Comparison of ENCODE assay signal across 12 cellular contexts in genomic region chr3:16508242-16508575, GRCh38. TPM values are rescaled to one million over a fixed set of nuclear protein-coding genes. Genes with fewer than 3 reads are reported as not detected.
A peak's percentile ranks its signal among the peaks of the same experiment; 100 is the strongest.
DNase-seq lines count a peak whose midpoint lies in the region; ATAC-seq and TF ChIP-seq lines count a peak whose summit lies in the region.
"Had no signal": no experiment of that assay in that cellular context is flagged by ENCODE, and none has a peak within 500 bp of the region (broad histone marks: within the 10 kb centered on the region; RNA-seq: fewer than 3 reads in every experiment).

No MANE protein-coding gene starts in this region.

- H3K4me3 Mint-ChIP-seq in CD8-positive, alpha-beta T cell: peak overlapping the region; percentile 5
- H3K4me3 Mint-ChIP-seq in T-helper 17 cell: peak overlapping the region; percentile 75

- H3K4me3 ChIP-seq in CD8-positive, alpha-beta T cell (ENCODE audit: low read depth, low read length): no peak overlapping the region
- H3K4me3 ChIP-seq in lower lobe of right lung: no peak overlapping the region

- no peaks in the 10 kb centered on the region for H3K27me3 Mint-ChIP-seq in CD8-positive, alpha-beta T cell (ENCODE audit: low read depth)
- no peaks in the 10 kb centered on the region for H3K27me3 Mint-ChIP-seq in T-helper 17 cell

- H3K4me1 Mint-ChIP-seq in CD8-positive, alpha-beta T cell (ENCODE audit: low read depth): peaks cover 85% of the 10 kb centered on the region
- peaks cover 66% of the 10 kb centered on the region for H3K4me1 Mint-ChIP-seq in T-helper 17 cell

- H3K27me3 ChIP-seq in CD8-positive, alpha-beta T cell (ENCODE audit: insufficient read depth, low read length): no peaks in the 10 kb centered on the region
- no peaks in the 10 kb centered on the region for H3K27me3 ChIP-seq in lower lobe of right lung (ENCODE audit: low read depth)

- peak; percentile 7 for DNase-seq in DMS 273 (lab: John Stamatoyannopoulos, UW; ENCODE audit: unreplicated experiment)
- no peak for DNase-seq in DMS 273 treated with DMSO at 0.1 percent for 48 hours (lab: John Stamatoyannopoulos, UW)
- no peak for DNase-seq in CD8-positive, alpha-beta T cell
- DNase-seq in T-helper 17 cell: no peak
- DNase-seq in lower lobe of right lung: no peak
- DNase-seq in SK-N-DZ (ENCODE audit: low spot score): no peak
- DNase-seq: NCI-H1417 treated with DMSO at 0.1 percent for 48 hours, NCI-H510A treated with DMSO at 0.1 percent for 48 hours had no signal

- peaks cover 58% of the 10 kb centered on the region for H3K4me1 ChIP-seq in CD8-positive, alpha-beta T cell (ENCODE audit: insufficient read depth, low read length)
- peaks cover 60% of the 10 kb centered on the region for H3K4me1 ChIP-seq in lower lobe of right lung

- intact Hi-C loops in CD8-positive, alpha-beta T cell (cut with DNase I, micrococcal nuclease): loop anchor here in 1 of 2 experiments (1.0 kb wide), 1 partner anchor 12 kb away; no protein-coding TSS in a partner anchor
- intact Hi-C loops in lower lobe of right lung (cut with DNase I): no loop called here

- H3K36me3 Mint-ChIP-seq in CD8-positive, alpha-beta T cell: peaks cover 43% of the 10 kb centered on the region
- H3K36me3 Mint-ChIP-seq in T-helper 17 cell (ENCODE audit: low read depth): peaks cover 13% of the 10 kb centered on the region

- no peaks in the 10 kb centered on the region for H3K9me3 Mint-ChIP-seq in CD8-positive, alpha-beta T cell

- CTCF ChIA-PET in CD8-positive, alpha-beta T cell (lab: Charles Lee): interaction anchor here (0.9 to 2.0 kb wide), 5 partner anchors 9 to 239 kb away, joined by 4 to 6 read pairs (median 5); no protein-coding TSS in a partner anchor

- TF ChIP-seq CTCF in CD8-positive, alpha-beta T cell (IDR thresholded peaks at IDR 0.05): no peak
- no peak for TF ChIP-seq CTCF in lower lobe of right lung (IDR thresholded peaks at IDR 0.05)

- H3K27ac ChIP-seq in CD8-positive, alpha-beta T cell (ENCODE audit: low read depth, low read length): no peak overlapping the region
- peak overlapping the region; percentile 4 for H3K27ac ChIP-seq in lower lobe of right lung
- H3K27ac ChIP-seq: 22Rv1, neutrophil had no signal

- ATAC-seq in CD8-positive, alpha-beta T cell: no peak
- no peak for ATAC-seq in T-helper 17 cell
- no peak for ATAC-seq in lower lobe of right lung
- no peak for ATAC-seq in GM19452 (IDR thresholded peaks at IDR 0.05; ENCODE audit: unreplicated experiment)
- no peak for ATAC-seq in GM19351 (IDR thresholded peaks at IDR 0.05; ENCODE audit: unreplicated experiment)

- H3K27ac Mint-ChIP-seq in CD8-positive, alpha-beta T cell: peak overlapping the region; percentile 83
- peak overlapping the region; percentile 98 for H3K27ac Mint-ChIP-seq in T-helper 17 cell

- POLR2A ChIA-PET in CD8-positive, alpha-beta T cell (lab: Charles Lee): no interaction called here

- peaks cover 10% of the 10 kb centered on the region for H3K36me3 ChIP-seq in CD8-positive, alpha-beta T cell (ENCODE audit: insufficient read depth, low read length)
- peaks cover 8% of the 10 kb centered on the region for H3K36me3 ChIP-seq in lower lobe of right lung
- H3K36me3 ChIP-seq: neutrophil had no signal

- H3K9me3 ChIP-seq in CD8-positive, alpha-beta T cell (ENCODE audit: low read length): no peaks in the 10 kb centered on the region
- H3K9me3 ChIP-seq in T-helper 17 cell (ENCODE audit: control insufficient read depth, low read length, poor library complexity, severe bottlenecking) (no peaks in the 10 kb centered on the region), lower lobe of right lung (no peaks in the 10 kb centered on the region)
- H3K9me3 ChIP-seq: neutrophil had no signal

RNA-seq across cellular contexts. Expression of gene RFTN1, which starts 5.3 kb away (rescaled TPM):
- total RNA-seq in CD8-positive, alpha-beta T cell: 10 to 100 TPM; 72.9 to 75.2 TPM
- total RNA-seq in T-helper 17 cell (10 to 100 TPM; 51.8 to 55.8 TPM), lower lobe of right lung (58.2 TPM)
- 9.9 and 10.3 TPM in 2 replicates for polyA plus RNA-seq in SK-N-DZ (2014; cell fraction: cytosol; rRNA removed)
- 6.0 and 7.1 TPM in 2 replicates for polyA plus RNA-seq in SK-N-DZ (2014; cell fraction: nucleus; rRNA removed)
